In the genomic region with DNA sequence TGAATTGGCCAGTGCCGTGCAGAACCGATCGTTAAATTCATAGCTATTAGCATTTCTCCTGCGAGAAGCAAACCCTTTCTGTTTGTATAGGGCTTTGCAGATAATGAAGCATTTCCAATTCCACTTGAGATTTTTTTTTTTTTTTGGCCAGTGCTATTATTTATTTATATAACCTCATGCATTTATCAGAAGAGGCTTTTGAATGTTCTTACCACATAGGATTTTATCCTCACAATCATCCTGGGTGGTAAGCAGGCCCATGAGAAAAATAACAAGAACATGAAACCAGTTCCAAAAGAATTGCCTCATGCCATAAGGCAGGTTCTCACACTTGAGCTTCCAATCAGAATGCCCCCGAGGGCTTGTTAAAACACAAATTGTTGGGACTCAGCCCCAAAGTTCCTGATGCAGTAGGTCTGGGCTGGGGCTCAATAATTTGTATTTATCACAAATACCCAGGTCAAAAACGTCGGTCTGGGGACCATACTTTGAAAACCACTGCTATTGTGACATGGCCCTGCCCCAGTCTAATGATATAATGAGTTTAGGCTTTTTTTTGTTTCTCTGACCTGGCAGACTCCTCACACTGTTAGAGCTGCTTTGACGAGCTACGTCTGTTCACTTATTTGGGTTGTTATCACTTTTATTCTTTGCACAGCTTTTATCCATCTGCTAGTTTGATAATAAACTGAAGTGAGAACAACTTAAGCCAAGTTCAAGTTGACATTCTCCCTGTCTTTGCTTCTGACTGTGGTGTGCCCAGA, we compare ENCODE assay signal across 19 cellular contexts. TPM values are rescaled to one million over a fixed set of nuclear protein-coding genes. Genes with fewer than 3 reads are reported as not detected.
A peak's percentile ranks its signal among the peaks of the same experiment; 100 is the strongest.
DNase-seq lines count a peak whose midpoint lies in the region; ATAC-seq and TF ChIP-seq lines count a peak whose summit lies in the region.
"Had no signal": no experiment of that assay in that cellular context is flagged by ENCODE, and none has a peak within 500 bp of the region (broad histone marks: within the 10 kb centered on the region; RNA-seq: fewer than 3 reads in every experiment).

No MANE protein-coding gene starts in this region.

- H3K27me3 ChIP-seq in gastroesophageal sphincter: no peaks in the 10 kb centered on the region
- H3K27me3 ChIP-seq: BLaER1, SJSA1 had no signal

- no peak overlapping the region for H3K27ac ChIP-seq in gastroesophageal sphincter
- H3K27ac ChIP-seq: 22Rv1, BLaER1, HL-60, SJSA1 had no signal

- no peaks in the 10 kb centered on the region for H3K4me1 ChIP-seq in gastroesophageal sphincter
- H3K4me1 ChIP-seq: BLaER1, SJSA1 had no signal

- H3K9me3 ChIP-seq in gastroesophageal sphincter: no peaks in the 10 kb centered on the region
- H3K9me3 ChIP-seq: BLaER1, SJSA1 had no signal

- H3K9me3 Mint-ChIP-seq in endothelial cell (ENCODE audit: unreplicated experiment): no peaks in the 10 kb centered on the region
- H3K9me3 Mint-ChIP-seq: CD8-positive, alpha-beta T cell had no signal

- no peak for TF ChIP-seq POLR2A in gastroesophageal sphincter (IDR thresholded peaks at IDR 0.05)

- no peak overlapping the region for H3K4me3 ChIP-seq in gastroesophageal sphincter
- H3K4me3 ChIP-seq: BLaER1, SJSA1 had no signal

- DNase-seq in DMS 273 (lab: John Stamatoyannopoulos, UW; ENCODE audit: unreplicated experiment) (peak; percentile 74), DMS 273 treated with DMSO at 0.1 percent for 48 hours (lab: John Stamatoyannopoulos, UW) (no peak), DMS153 (lab: John Stamatoyannopoulos, UW) (peak; percentile 28), NCI-H1092 treated with DMSO at 0.1 percent for 48 hours (lab: John Stamatoyannopoulos, UW) (peak; percentile 39), endothelial cell (ENCODE audit: low spot score) (no peak)
- no peak for DNase-seq in activated CD4-positive, alpha-beta T cell treated with anti-CD3 and anti-CD28 coated beads, Interleukin-2, amount 50 U/mL, for 1 hour
- DNase-seq: CD8-positive, alpha-beta T cell; NCI-H1694; NCI-H345; NCI-H526; RPMI8226 had no signal

- H3K4me1 Mint-ChIP-seq in endothelial cell (ENCODE audit: unreplicated experiment): no peaks in the 10 kb centered on the region

- 50 to 62% methylated on average over 8 of the region's 9 CpGs for WGBS in gastroesophageal sphincter (ENCODE audit: low coverage in 1 of 2), 2 donors

- ATAC-seq in gastroesophageal sphincter (peak; percentile 43), GM18511 (IDR thresholded peaks at IDR 0.05; ENCODE audit: unreplicated experiment) (no peak)
- ATAC-seq: CD8-positive, alpha-beta T cell; HCT116 had no signal

- H3K27ac Mint-ChIP-seq in endothelial cell (ENCODE audit: unreplicated experiment): no peak overlapping the region
- H3K27ac Mint-ChIP-seq: CD8-positive, alpha-beta T cell had no signal

- H3K27me3 Mint-ChIP-seq in endothelial cell (ENCODE audit: unreplicated experiment): no peaks in the 10 kb centered on the region

- H3K36me3 ChIP-seq in gastroesophageal sphincter: no peaks in the 10 kb centered on the region
- H3K36me3 ChIP-seq: BLaER1, SJSA1 had no signal

- no peaks in the 10 kb centered on the region for H3K36me3 Mint-ChIP-seq in endothelial cell (ENCODE audit: low read depth, unreplicated experiment)
- H3K36me3 Mint-ChIP-seq: CD8-positive, alpha-beta T cell had no signal

- TF ChIP-seq CTCF in gastroesophageal sphincter (IDR thresholded peaks at IDR 0.05) (no peak), endothelial cell (IDR thresholded peaks at IDR 0.05; ENCODE audit: unreplicated experiment) (no peak)

- TF ChIP-seq EP300 in gastroesophageal sphincter (IDR thresholded peaks at IDR 0.05): no peak

- H3K4me3 Mint-ChIP-seq in endothelial cell (ENCODE audit: unreplicated experiment): no peak overlapping the region
- H3K4me3 Mint-ChIP-seq: CD8-positive, alpha-beta T cell had no signal

RNA-seq across cellular contexts. Expression of a gene that starts 20.0 kb away (rescaled TPM):
- total RNA-seq in gastroesophageal sphincter (1 to 10 TPM in 1 of 4 donors, under 1 TPM in 1, not detected in 2; 0.12 to 1.4 TPM), endothelial cell (ENCODE audit: unreplicated experiment) (not detected)
- total RNA-seq: CD8-positive, alpha-beta T cell; LHCN-M2; SJSA1 had no signal

Comparison
In these comparisons a context has a peak if more than half of its experiments do, and no peak if none do; other contexts are left out.
1. DNase-seq: peak in DMS 273 (single experiment), DMS153 (single experiment) and NCI-H1092 treated with DMSO at 0.1 percent for 48 hours (single experiment); none in DMS 273 treated with DMSO at 0.1 percent for 48 hours (single experiment), activated CD4-positive, alpha-beta T cell treated with anti-CD3 and anti-CD28 coated beads, Interleukin-2, amount 50 U/mL, for 1 hour (single experiment) and endothelial cell (single experiment).